Comparison of ENCODE assay signal across 30 cellular contexts in genomic region chrX:72019487-72019886, GRCh38.
A peak's percentile ranks its signal among the peaks of the same experiment; 100 is the strongest.
DNase-seq lines count a peak whose midpoint lies in the region; ATAC-seq and TF ChIP-seq lines count a peak whose summit lies in the region.
"Had no signal": no experiment of that assay in that cellular context is flagged by ENCODE, and none has a peak within 500 bp of the region (broad histone marks: within the 10 kb centered on the region; RNA-seq: fewer than 3 reads in every experiment).

No MANE protein-coding gene starts in this region.

- 40 to 60% methylated on average over 1 to 3 of the region's 3 CpGs for WGBS in esophagus squamous epithelium, 2 donors
- WGBS in prostate gland = 57% methylated on average over 3 of the region's 3 CpGs

- H3K36me3 ChIP-seq in right atrium auricular region = no peaks in the 10 kb centered on the region
- no peaks in the 10 kb centered on the region for H3K36me3 ChIP-seq in esophagus squamous epithelium
- no peaks in the 10 kb centered on the region for H3K36me3 ChIP-seq in prostate gland
- H3K36me3 ChIP-seq in breast epithelium = no peaks in the 10 kb centered on the region
- H3K36me3 ChIP-seq: adrenal gland, pancreas, spleen had no signal

- H3K4me3 ChIP-seq in right atrium auricular region (no peak overlapping the region), esophagus squamous epithelium (no peak overlapping the region), prostate gland (no peak overlapping the region), breast epithelium (no peak overlapping the region)
- H3K4me3 ChIP-seq: adrenal gland, body of pancreas, lung, pancreas had no signal

- H3K9me3 ChIP-seq in right atrium auricular region = no peaks in the 10 kb centered on the region
- no peaks in the 10 kb centered on the region for H3K9me3 ChIP-seq in esophagus squamous epithelium
- no peaks in the 10 kb centered on the region for H3K9me3 ChIP-seq in prostate gland
- H3K9me3 ChIP-seq in breast epithelium = no peaks in the 10 kb centered on the region
- H3K9me3 ChIP-seq: adrenal gland, body of pancreas, pancreas, spleen had no signal

- TF ChIP-seq POLR2A in esophagus squamous epithelium (IDR thresholded peaks at IDR 0.05) (no peak), prostate gland (IDR thresholded peaks at IDR 0.05) (no peak), breast epithelium (IDR thresholded peaks at IDR 0.05) (no peak)

- TF ChIP-seq CTCF in right atrium auricular region (IDR thresholded peaks at IDR 0.05) = no peak
- TF ChIP-seq CTCF in esophagus squamous epithelium (IDR thresholded peaks at IDR 0.05) = no peak
- no peak for TF ChIP-seq CTCF in prostate gland (IDR thresholded peaks at IDR 0.05)
- TF ChIP-seq CTCF in breast epithelium (IDR thresholded peaks at IDR 0.05) = no peak

- no peaks in the 10 kb centered on the region for H3K27me3 ChIP-seq in right atrium auricular region
- H3K27me3 ChIP-seq in esophagus squamous epithelium = peaks cover 0 to 5% (median 2%) of the 10 kb centered on the region in 4 donors
- no peaks in the 10 kb centered on the region for H3K27me3 ChIP-seq in prostate gland (replicated peaks; ENCODE audit: insufficient read depth)
- peaks cover 0 to 70% of the 10 kb centered on the region in 2 donors for H3K27me3 ChIP-seq in breast epithelium
- H3K27me3 ChIP-seq: body of pancreas had no signal

- no peak for ATAC-seq in GM19035 (IDR thresholded peaks at IDR 0.05; ENCODE audit: unreplicated experiment)
- ATAC-seq: activated CD4-positive, CD25-positive, alpha-beta regulatory T cell treated with anti-CD3 and anti-CD28 coated beads, Interleukin-2, amount 50 U/mL, for 24 hours; T-helper 17 cell had no signal

- H3K4me1 ChIP-seq in right atrium auricular region (no peaks in the 10 kb centered on the region), esophagus squamous epithelium (peaks cover 0 to 19% (median 7%) of the 10 kb centered on the region in 3 donors), prostate gland (replicated peaks) (no peaks in the 10 kb centered on the region), breast epithelium (no peaks in the 10 kb centered on the region)
- H3K4me1 ChIP-seq: pancreas had no signal

- intact Hi-C loops in cardiac septum (cut with DNase I) (loop anchor here (2.0 kb wide), 2 partner anchors 31 to 107 kb away; no protein-coding TSS in a partner anchor), esophagus squamous epithelium (cut with DNase I) (loop anchor here (10.0 kb wide), 1 partner anchor 105 kb away; no protein-coding TSS in a partner anchor), prostate gland (cut with DNase I) (loop anchor here (10.0 kb wide), 1 partner anchor 525 kb away; no protein-coding TSS in a partner anchor), breast epithelium (cut with DNase I; ENCODE audit: low total_unique reads) (no loop called here)

- DNase-seq in right atrium auricular region (ENCODE audit: low spot score) = peak; percentile 32
- no peak for DNase-seq in cardiac septum (ENCODE audit: low spot score)
- DNase-seq in esophagus squamous epithelium (lab: John Stamatoyannopoulos, UW) = no peak
- no peak for DNase-seq in prostate gland (ENCODE audit: low spot score)
- no peak for DNase-seq in breast epithelium (ENCODE audit: low spot score in 2 of 2)
- DNase-seq in GDM1 (lab: John Stamatoyannopoulos, UW) = no peak
- no peak for DNase-seq in NCI-H526 treated with DMSO at 0.1 percent for 48 hours (lab: John Stamatoyannopoulos, UW)
- DNase-seq: activated CD4-positive, alpha-beta T cell treated with anti-CD3 and anti-CD28 coated beads, Interleukin-2, amount 50 U/mL, for 48 hours; activated naive CD4-positive, alpha-beta T cell treated with Interleukin-2 at 50 U/mL for 16 hours; Calu3; CD4-positive, CD25-positive, alpha-beta regulatory T cell; GOT3; hippocampal formation; left cardiac atrium; MM.1S; NCI-H2029; NCI-H526; right cardiac atrium; Right ventricle myocardium superior; spleen; stimulated activated CD8-positive, alpha-beta memory T cell treated with anti-CD3 and anti-CD28 coated beads, Interleukin-4, amount 100 ng/mL, for 48 hours; T-helper 17 cell had no signal

- no peak overlapping the region for H3K27ac ChIP-seq in right atrium auricular region
- peak overlapping the region in 3 of 4 donors; percentile 57 to 68 (median 62) for H3K27ac ChIP-seq in esophagus squamous epithelium
- peak overlapping the region; percentile 14 to 43 for H3K27ac ChIP-seq in prostate gland
- peak overlapping the region in 1 of 2 donors; percentile 28 for H3K27ac ChIP-seq in breast epithelium
- H3K27ac ChIP-seq: body of pancreas, HL-60, KMS-11, pancreas had no signal

Comparison
In these comparisons a context has a peak if more than half of its experiments do, and no peak if none do; other contexts are left out.
1. H3K27ac ChIP-seq: peak in esophagus squamous epithelium (3 of 4) and prostate gland (2 of 2); none in right atrium auricular region (0 of 2).